ENCODE assay signal across 8 cellular contexts in genomic region chr2:28004086-28004485, GRCh38.
DNase-seq lines count a peak whose midpoint lies in the region; ATAC-seq and TF ChIP-seq lines count a peak whose summit lies in the region.
"Had no signal": no experiment of that assay in that cellular context is flagged by ENCODE, and none has a peak within 500 bp of the region (broad histone marks: within the 10 kb centered on the region; RNA-seq: fewer than 3 reads in every experiment).

No MANE protein-coding gene starts in this region.

- no peak for TF ChIP-seq CTCF in omental fat pad (IDR thresholded peaks at IDR 0.05)

- H3K4me1 Mint-ChIP-seq in activated naive CD8-positive, alpha-beta T cell treated with anti-CD3 and anti-CD28 coated beads, Interleukin-2, amount 50 U/mL, for 24 hours = peaks cover 21% of the 10 kb centered on the region

- H3K27me3 Mint-ChIP-seq in activated naive CD8-positive, alpha-beta T cell treated with anti-CD3 and anti-CD28 coated beads, Interleukin-2, amount 50 U/mL, for 24 hours = no peaks in the 10 kb centered on the region

- peak; percentile 93 for ATAC-seq in activated naive CD8-positive, alpha-beta T cell treated with anti-CD3 and anti-CD28 coated beads, Interleukin-2, amount 50 U/mL, for 24 hours
- ATAC-seq in omental fat pad (ENCODE audit: low FRiP score) (peak; percentile 57), HG03175 (IDR thresholded peaks at IDR 0.05; ENCODE audit: unreplicated experiment) (no peak), GM21619 (IDR thresholded peaks at IDR 0.05; ENCODE audit: unreplicated experiment) (no peak)
- ATAC-seq: mucosa of descending colon had no signal

- no peak overlapping the region for H3K4me3 Mint-ChIP-seq in activated naive CD8-positive, alpha-beta T cell treated with anti-CD3 and anti-CD28 coated beads, Interleukin-2, amount 50 U/mL, for 24 hours

- H3K27ac Mint-ChIP-seq in activated naive CD8-positive, alpha-beta T cell treated with anti-CD3 and anti-CD28 coated beads, Interleukin-2, amount 50 U/mL, for 24 hours = no peak overlapping the region

- H3K36me3 Mint-ChIP-seq in activated naive CD8-positive, alpha-beta T cell treated with anti-CD3 and anti-CD28 coated beads, Interleukin-2, amount 50 U/mL, for 24 hours (ENCODE audit: low read depth) = peaks cover 1% of the 10 kb centered on the region

- DNase-seq in EH (ENCODE audit: low read depth) (peak; percentile 69), M059J (ENCODE audit: low read depth) (peak; percentile 84), omental fat pad (ENCODE audit: low spot score) (no peak), medulla oblongata (ENCODE audit: extremely low spot score) (no peak)
- peak; percentile 15 for DNase-seq in activated naive CD8-positive, alpha-beta T cell treated with anti-CD3 and anti-CD28 coated beads, Interleukin-2, amount 50 U/mL, for 24 hours
- DNase-seq: mucosa of descending colon had no signal

- no peaks in the 10 kb centered on the region for H3K9me3 Mint-ChIP-seq in activated naive CD8-positive, alpha-beta T cell treated with anti-CD3 and anti-CD28 coated beads, Interleukin-2, amount 50 U/mL, for 24 hours

Comparison
In these comparisons a context has a peak if more than half of its experiments do, and no peak if none do; other contexts are left out.
1. DNase-seq: peak in EH (single experiment), M059J (single experiment) and activated naive CD8-positive, alpha-beta T cell treated with anti-CD3 and anti-CD28 coated beads, Interleukin-2, amount 50 U/mL, for 24 hours (single experiment); none in omental fat pad (single experiment) and medulla oblongata (single experiment).
2. ATAC-seq: peak in activated naive CD8-positive, alpha-beta T cell treated with anti-CD3 and anti-CD28 coated beads, Interleukin-2, amount 50 U/mL, for 24 hours (single experiment) and omental fat pad (single experiment); none in HG03175 (single experiment) and GM21619 (single experiment).